19 cellular contexts compared by ENCODE assay signal in the genomic region with DNA sequence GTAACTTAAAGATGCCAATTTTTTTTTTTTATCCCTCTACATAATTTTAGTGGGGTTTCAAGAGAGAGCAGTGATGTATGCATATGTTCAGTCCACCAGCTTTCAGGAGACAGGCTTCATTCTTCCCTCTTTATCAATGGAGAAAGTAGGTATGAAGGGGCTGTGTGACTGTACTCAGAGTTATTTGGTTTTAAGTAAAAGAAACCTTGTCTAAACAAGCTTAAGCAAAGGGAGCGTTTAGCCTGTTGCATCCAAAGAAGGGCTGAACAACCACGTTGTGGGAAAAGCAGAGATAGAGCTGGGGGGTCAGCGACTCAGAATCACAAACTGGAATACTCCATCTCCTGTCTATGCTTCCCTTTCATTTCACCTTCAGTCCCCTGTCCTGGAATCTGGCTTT. TPM values are rescaled to one million over a fixed set of nuclear protein-coding genes. Genes with fewer than 3 reads are reported as not detected.
DNase-seq lines count a peak whose midpoint lies in the region; ATAC-seq and TF ChIP-seq lines count a peak whose summit lies in the region.
"Had no signal": no experiment of that assay in that cellular context is flagged by ENCODE, and none has a peak within 500 bp of the region (broad histone marks: within the 10 kb centered on the region; RNA-seq: fewer than 3 reads in every experiment).

No MANE protein-coding gene starts in this region.

- H3K4me3 Mint-ChIP-seq in neural progenitor cell: no peak overlapping the region
- H3K4me3 Mint-ChIP-seq: CD4-positive, CD25-positive, alpha-beta regulatory T cell; CD8-positive, alpha-beta memory T cell had no signal

- no peaks in the 10 kb centered on the region for H3K9me3 ChIP-seq in IMR-90 (ENCODE audit: control insufficient read depth, insufficient read depth, low read length)
- H3K9me3 ChIP-seq in neural progenitor cell (ENCODE audit: low read depth): no peaks in the 10 kb centered on the region
- H3K9me3 ChIP-seq: BE2C had no signal

- H3K36me3 Mint-ChIP-seq in neural progenitor cell: no peaks in the 10 kb centered on the region

- intact Hi-C loops in IMR-90 (cut with micrococcal nuclease): no loop called here

- DNase-seq in IMR-90 (peak; percentile 80), astrocyte of the spinal cord (ENCODE audit: low read depth, low spot score) (peak; percentile 22), iris pigment epithelial cell (ENCODE audit: low read depth) (peak; percentile 32), NCI-H1417 (lab: John Stamatoyannopoulos, UW) (no peak), NCI-H2227 treated with DMSO at 0.1 percent for 48 hours (lab: John Stamatoyannopoulos, UW) (no peak), neural progenitor cell (ENCODE audit: low spot score) (no peak)
- DNase-seq in stimulated activated naive CD4-positive, alpha-beta T cell (lab: John Stamatoyannopoulos, UW): no peak
- DNase-seq: ACHN; BE2C; C1 segment of cervical spinal cord; CD4-positive, CD25-positive, alpha-beta regulatory T cell; CD8-positive, alpha-beta memory T cell; COR-L47; DMS 273 treated with DMSO at 0.1 percent for 48 hours; DMS53; DND-41; GM23248; HCEC 1CT had no signal

- no peak for TF ChIP-seq POLR2A in IMR-90 (IDR thresholded peaks at IDR 0.05; ENCODE audit: low read depth, low read length)

- peak overlapping the region; percentile 4; the same call in 1 of the 2 replicates for H4K5ac ChIP-seq in IMR-90 (ENCODE audit: low read depth, low read length)

- no CpG with 5 or more reads among the region's 3 CpGs for WGBS in IMR-90 (ENCODE audit: extremely low coverage in 2 of 2, insufficient read length in 1 of 2), 2 experiments

- H3K9me1 ChIP-seq in IMR-90 (ENCODE audit: insufficient read depth, low read length): peaks cover 12% of the 10 kb centered on the region; the same call in 1 of the 2 replicates

- H3K27ac ChIP-seq in IMR-90 (ENCODE audit: insufficient read depth, low read length) (no peak overlapping the region), neural progenitor cell (no peak overlapping the region)
- H3K27ac ChIP-seq: GM23248, HL-60 had no signal

- in situ Hi-C loops in IMR-90 (cut with MboI; ENCODE audit: low sequenced_read_pairs): no loop called here
- in situ Hi-C loops in astrocyte of the spinal cord (cut with HindIII; ENCODE audit: low sequenced_read_pairs): no loop called here

- peak overlapping the region; percentile 33; the same call in 1 of the 2 replicates for H3K18ac ChIP-seq in IMR-90 (ENCODE audit: low read depth, low read length)

- H2BK5ac ChIP-seq in IMR-90 (ENCODE audit: low read depth, low read length, poor library complexity, severe bottlenecking): no peak overlapping the region

- H3F3A ChIP-seq in neural progenitor cell (ENCODE audit: low read depth): no peaks in the 10 kb centered on the region

- TF ChIP-seq CTCF in IMR-90 (conservative IDR thresholded peaks at IDR 0.05; ENCODE audit: low read depth, low read length) (no peak), astrocyte of the spinal cord (IDR thresholded peaks at IDR 0.05; ENCODE audit: low read depth, low read length) (no peak), neural progenitor cell (IDR thresholded peaks at IDR 0.05) (no peak)

- no peak overlapping the region for H3K27ac Mint-ChIP-seq in neural progenitor cell
- H3K27ac Mint-ChIP-seq: CD8-positive, alpha-beta memory T cell had no signal

- peak overlapping the region; percentile 47; the same call in 1 of the 2 replicates for H2BK120ac ChIP-seq in IMR-90 (ENCODE audit: low read depth, low read length)

- H4K8ac ChIP-seq in IMR-90 (ENCODE audit: low read depth in 2 of 2, low read length in 2 of 2): peak overlapping the region in 1 of 2 experiments; percentile 23; a peak in 2 of 4 replicates

- peaks cover 3% of the 10 kb centered on the region for H3K9me3 Mint-ChIP-seq in neural progenitor cell
- H3K9me3 Mint-ChIP-seq: CD4-positive, CD25-positive, alpha-beta regulatory T cell; CD8-positive, alpha-beta memory T cell had no signal

- H3K27me3 ChIP-seq in IMR-90 (ENCODE audit: control insufficient read depth, insufficient read depth, low read length) (no peaks in the 10 kb centered on the region), neural progenitor cell (no peaks in the 10 kb centered on the region)
- H3K27me3 ChIP-seq: BE2C had no signal

- BruUV-seq in IMR-90 (replicated peaks; lab: Mats Ljungman, UMichigan): no TSS peak

- H3K4me1 ChIP-seq in IMR-90 (ENCODE audit: control insufficient read depth, insufficient read depth, low read length) (peaks cover 11% of the 10 kb centered on the region), neural progenitor cell (no peaks in the 10 kb centered on the region)
- H3K4me1 ChIP-seq: BE2C had no signal

- POLR2A ChIA-PET in IMR-90 (lab: Charles Lee; ENCODE audit: unreplicated experiment): no interaction called here

- H3K27me3 Mint-ChIP-seq in neural progenitor cell (ENCODE audit: insufficient read depth, low read depth): peaks cover 8% of the 10 kb centered on the region
- H3K27me3 Mint-ChIP-seq: CD4-positive, CD25-positive, alpha-beta regulatory T cell; CD8-positive, alpha-beta memory T cell had no signal

- CTCF ChIA-PET in IMR-90 (lab: Yijun Ruan, JAX): no interaction called here

- H4K20me1 ChIP-seq in IMR-90 (ENCODE audit: insufficient read depth, low read length): no peaks in the 10 kb centered on the region
- no peaks in the 10 kb centered on the region for H4K20me1 ChIP-seq in neural progenitor cell (ENCODE audit: low read depth)

- H3K14ac ChIP-seq in IMR-90 (replicated peaks; ENCODE audit: low read depth, low read length): peak overlapping the region; percentile 83; the same call in 1 of the 2 replicates

- H3K4me1 Mint-ChIP-seq in neural progenitor cell: peaks cover 7% of the 10 kb centered on the region
- H3K4me1 Mint-ChIP-seq: CD8-positive, alpha-beta memory T cell had no signal

- peak overlapping the region; percentile 17; the same call in 1 of the 2 replicates for H2BK20ac ChIP-seq in IMR-90 (ENCODE audit: low read depth, low read length)

- H3K9ac ChIP-seq in IMR-90 (ENCODE audit: low read depth, low read length): no peak overlapping the region
- H3K9ac ChIP-seq in neural progenitor cell: no peak overlapping the region
- H3K9ac ChIP-seq: GM23248 had no signal

- H4K91ac ChIP-seq in IMR-90 (ENCODE audit: insufficient read depth, low read depth, low read length): no peak overlapping the region

- no peak overlapping the region for H3K56ac ChIP-seq in IMR-90 (ENCODE audit: extremely low read depth, insufficient read depth, low read length)

- H3K79me2 ChIP-seq in neural progenitor cell (ENCODE audit: low read depth): no peaks in the 10 kb centered on the region

- H2AK9ac ChIP-seq in IMR-90 (replicated peaks; ENCODE audit: low read depth, low read length, poor library complexity): no peak overlapping the region

- 0 out of 2 replicates have a peak overlapping the region, but pooled peaks have one; percentile 74 for H2AK5ac ChIP-seq in IMR-90 (ENCODE audit: low read depth, low read length)

- dilution Hi-C loops in IMR-90 (cut with HindIII; ENCODE audit: low sequenced_read_pairs, unreplicated experiment): no loop called here

- H2AFZ ChIP-seq in IMR-90 (replicated peaks; ENCODE audit: low read length, poor library complexity) (peak overlapping the region; percentile 53), neural progenitor cell (replicated peaks) (no peak overlapping the region)
- H2AFZ ChIP-seq: GM23248 had no signal

- no peak overlapping the region; the same call in 1 of the 2 replicates for H3K23ac ChIP-seq in IMR-90 (ENCODE audit: low read depth, low read length)

- H2BK15ac ChIP-seq in IMR-90 (ENCODE audit: low read depth, low read length): peak overlapping the region; percentile 49; the same call in 2 of the 3 replicates

- no peak for TF ChIP-seq RAD21 in IMR-90 (IDR thresholded peaks at IDR 0.05; ENCODE audit: low read length)

- H3K79me1 ChIP-seq in IMR-90 (ENCODE audit: low read depth in 1 of 2, low read length in 2 of 2): 0 out of 4 replicates have a peak, but pooled peaks cover 0 to 5% of the 10 kb centered on the region in 2 experiments

- H3K4me3 ChIP-seq in IMR-90 (ENCODE audit: insufficient read depth, low read depth, low read length) (no peak overlapping the region), astrocyte of the spinal cord (ENCODE audit: low read depth, low read length) (no peak overlapping the region), neural progenitor cell (no peak overlapping the region)
- H3K4me3 ChIP-seq: GM23248 had no signal

- H3K4me2 ChIP-seq in IMR-90 (ENCODE audit: low read depth, low read length): peak overlapping the region; percentile 34
- no peak overlapping the region for H3K4me2 ChIP-seq in neural progenitor cell

- H3K36me3 ChIP-seq in IMR-90 (ENCODE audit: control insufficient read depth, insufficient read depth, low read length): no peaks in the 10 kb centered on the region
- H3K36me3 ChIP-seq in neural progenitor cell: no peaks in the 10 kb centered on the region
- H3K36me3 ChIP-seq: BE2C had no signal

- H3K4ac ChIP-seq in IMR-90 (ENCODE audit: low read depth, low read length): peak overlapping the region; percentile 76; the same call in 1 of the 2 replicates

- ATAC-seq in IMR-90 (ENCODE audit: low read depth): peak; percentile 80

TF ChIP-seq in IMR-90, 13 proteins besides CTCF, POLR2A, EP300 and RAD21:
- 0 out of 2 replicates have a peak, but pooled peaks have one; percentile 6 for TF ChIP-seq FOS (IDR thresholded peaks at IDR 0.05; ENCODE audit: low read depth, low read length)
- no peak for TF ChIP-seq CHD1 (IDR thresholded peaks at IDR 0.05; ENCODE audit: low read depth, low read length)
- no peak for TF ChIP-seq USF2 (IDR thresholded peaks at IDR 0.05; ENCODE audit: low read depth, low read length)
- TF ChIP-seq BHLHE40 (IDR thresholded peaks at IDR 0.05; ENCODE audit: low read depth, low read length): no peak
- TF ChIP-seq SMC3 (IDR thresholded peaks at IDR 0.05; ENCODE audit: low read depth, low read length): no peak
- no peak for TF ChIP-seq RFX5 (IDR thresholded peaks at IDR 0.05; ENCODE audit: low read depth, low read length)

RNA-seq across cellular contexts. Expression of gene HAS3, which starts 50.5 kb away (rescaled TPM):
- total RNA-seq in IMR-90 (2012; rRNA removed): 0.28 and 0.36 TPM in 2 replicates
- 0.73 and 0.97 TPM in 2 replicates for polyA plus RNA-seq in IMR-90 (2012; rRNA removed)
- 0.37 and 0.90 TPM in 2 replicates for polyA plus RNA-seq in IMR-90 (2012; cell fraction: cytosol; rRNA removed)
- polyA plus RNA-seq in IMR-90 (2012; cell fraction: nucleus; rRNA removed; ENCODE audit: low replicate concordance): 2.4 and 3.3 TPM in 2 replicates
- total RNA-seq in neural progenitor cell (ENCODE audit: low replicate concordance): 2.5 and 3.3 TPM in 2 replicates
- polyA plus RNA-seq: GM23248 had no signal

Comparison
In these comparisons a context has a peak if more than half of its experiments do, and no peak if none do; other contexts are left out.
1. DNase-seq: peak in IMR-90 (single experiment), astrocyte of the spinal cord (single experiment) and iris pigment epithelial cell (single experiment); none in stimulated activated naive CD4-positive, alpha-beta T cell (0 of 6), NCI-H1417 (0 of 3), NCI-H2227 treated with DMSO at 0.1 percent for 48 hours (single experiment) and neural progenitor cell (single experiment).